In the genomic region with DNA sequence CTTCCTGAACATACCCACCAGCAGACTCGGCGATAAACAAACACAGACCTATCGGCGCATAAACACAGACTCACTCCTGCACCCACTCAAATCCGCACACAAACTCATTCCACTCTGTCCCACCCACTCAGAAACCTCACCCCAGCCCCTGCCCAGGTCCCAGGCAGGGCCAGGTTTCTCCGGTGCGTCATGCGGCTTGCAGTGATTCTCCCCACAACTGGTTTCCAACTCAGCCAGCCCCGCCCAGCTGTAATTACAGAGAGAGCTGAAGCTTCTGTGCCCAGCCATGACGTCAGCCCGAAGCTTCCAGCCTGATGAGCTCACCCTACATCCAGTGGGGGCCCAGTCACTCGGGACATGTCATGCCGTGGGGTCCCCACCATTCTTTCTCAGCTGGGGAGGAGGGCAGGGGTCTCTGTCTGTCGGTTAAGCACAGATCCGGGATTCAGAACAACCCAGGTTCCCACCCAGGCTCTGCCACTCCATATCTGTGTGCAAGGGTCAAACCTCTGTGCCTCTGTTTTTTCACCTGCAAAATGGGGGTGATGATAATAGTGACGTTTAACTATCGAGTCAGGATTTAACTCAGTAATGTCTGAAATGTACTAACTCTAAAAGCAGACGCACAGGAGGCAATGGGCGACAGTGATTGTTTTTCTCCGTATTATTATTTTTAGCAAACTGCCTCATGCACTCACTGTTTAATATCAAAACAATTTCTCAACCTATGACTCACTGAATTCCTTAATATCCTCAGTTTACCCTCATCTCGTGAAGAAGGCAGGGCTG, we compare ENCODE assay signal across 8 cellular contexts. TPM values are rescaled to one million over a fixed set of nuclear protein-coding genes. Genes with fewer than 3 reads are reported as not detected.
DNase-seq lines count a peak whose midpoint lies in the region; ATAC-seq and TF ChIP-seq lines count a peak whose summit lies in the region.

No MANE protein-coding gene starts in this region.

- H3K27me3 ChIP-seq in Caco-2 (replicated peaks; ENCODE audit: control insufficient read depth, insufficient read depth, low read length), result no peaks in the 10 kb centered on the region
- peaks cover 0 to 10% of the 10 kb centered on the region in 2 donors for H3K27me3 ChIP-seq in left lung
- no peaks in the 10 kb centered on the region for H3K27me3 ChIP-seq in tibial nerve

- H3K4me1 ChIP-seq in Caco-2, result peaks cover 54% of the 10 kb centered on the region
- H3K4me1 ChIP-seq in left lung, result peaks cover 5 to 15% of the 10 kb centered on the region in 2 donors
- H3K4me1 ChIP-seq in tibial nerve, result peaks cover 0 to 18% (median 0%) of the 10 kb centered on the region in 4 donors

- peak overlapping the region in 1 of 2 donors; percentile 33 for H3K27ac ChIP-seq in left lung
- peak overlapping the region in 2 of 4 donors; percentile 19 to 66 for H3K27ac ChIP-seq in tibial nerve

- H3K27me3 Mint-ChIP-seq in Caco-2 (ENCODE audit: insufficient read depth, unreplicated experiment), result no peaks in the 10 kb centered on the region
- peaks cover 8 to 39% (median 24%) of the 10 kb centered on the region in 5 donors for H3K27me3 Mint-ChIP-seq in naive thymus-derived CD8-positive, alpha-beta T cell

- peak; percentile 41 to 74 for DNase-seq in Caco-2
- DNase-seq in NCI-H2029 (lab: John Stamatoyannopoulos, UW), result peak; percentile 56
- peak; percentile 91 to 95 for DNase-seq in cardiac fibroblast (ENCODE audit: low read depth in 2 of 2)
- DNase-seq in left lung, result peak; percentile 85 to 90
- peak; percentile 72 to 82 for DNase-seq in tibial nerve (ENCODE audit: low spot score in 2 of 2)
- DNase-seq in activated CD4-positive, CD25-positive, alpha-beta regulatory T cell treated with anti-CD3 and anti-CD28 coated beads, Interleukin-2, amount 50 U/mL, for 72 hours, result no peak
- DNase-seq in naive thymus-derived CD8-positive, alpha-beta T cell, result no peak

- peaks cover 8% of the 10 kb centered on the region for H3K36me3 Mint-ChIP-seq in Caco-2 (ENCODE audit: insufficient read depth, unreplicated experiment)
- peaks cover 0 to 3% (median 0%) of the 10 kb centered on the region in 3 donors for H3K36me3 Mint-ChIP-seq in naive thymus-derived CD8-positive, alpha-beta T cell

- H3K9me3 ChIP-seq in Caco-2, result no peaks in the 10 kb centered on the region
- H3K9me3 ChIP-seq in left lung, result no peaks in the 10 kb centered on the region
- H3K9me3 ChIP-seq in tibial nerve, result no peaks in the 10 kb centered on the region

- H3K4me1 Mint-ChIP-seq in Caco-2 (ENCODE audit: low read depth, unreplicated experiment), result peaks cover 41% of the 10 kb centered on the region
- H3K4me1 Mint-ChIP-seq in naive thymus-derived CD8-positive, alpha-beta T cell, result no peaks in the 10 kb centered on the region

- CTCF ChIA-PET in Caco-2 (lab: Charles Lee), result no interaction called here

- H3K9me3 Mint-ChIP-seq in Caco-2 (ENCODE audit: unreplicated experiment), result no peaks in the 10 kb centered on the region
- H3K9me3 Mint-ChIP-seq in naive thymus-derived CD8-positive, alpha-beta T cell, result peaks cover 0 to 7% (median 0%) of the 10 kb centered on the region in 9 donors

- no peak for TF ChIP-seq EP300 in tibial nerve (IDR thresholded peaks at IDR 0.05)

- H3K4me3 Mint-ChIP-seq in Caco-2 (ENCODE audit: unreplicated experiment), result peak overlapping the region; percentile 46
- H3K4me3 Mint-ChIP-seq in naive thymus-derived CD8-positive, alpha-beta T cell, result no peak overlapping the region

- intact Hi-C loops in Caco-2 (cut with micrococcal nuclease; ENCODE audit: unreplicated experiment), result loop anchor here (5.0 to 10.0 kb wide), 2 partner anchors 58 to 59 kb away; no protein-coding TSS in a partner anchor
- intact Hi-C loops in left lung (cut with DNase I), result no loop called here

- H3K36me3 ChIP-seq in Caco-2 (ENCODE audit: control insufficient read depth, insufficient read depth, low read length) (no peaks in the 10 kb centered on the region), left lung (no peaks in the 10 kb centered on the region), tibial nerve (no peaks in the 10 kb centered on the region)

- WGBS in tibial nerve, 2 donors, result 31 to 32% methylated on average over 16 to 21 of the region's 21 CpGs

- no peak for TF ChIP-seq CTCF in Caco-2 (IDR thresholded peaks at IDR 0.05; ENCODE audit: insufficient read depth in 1 of 2, low read depth in 1 of 2, low read length in 1 of 2, severe bottlenecking in 1 of 2, unreplicated experiment in 1 of 2)
- TF ChIP-seq CTCF in cardiac fibroblast (IDR thresholded peaks at IDR 0.05; ENCODE audit: low read depth, low read length), result no peak
- TF ChIP-seq CTCF in left lung (IDR thresholded peaks at IDR 0.05), result no peak
- no peak for TF ChIP-seq CTCF in tibial nerve (IDR thresholded peaks at IDR 0.05)

- H3K4me3 ChIP-seq in Caco-2 (ENCODE audit: low read depth, low read length) (no peak overlapping the region), cardiac fibroblast (replicated peaks in 1 of 2; ENCODE audit: low read depth in 2 of 2, low read length in 2 of 2) (peak overlapping the region; percentile 28 to 49), left lung (peak overlapping the region in 1 of 2 donors; percentile 3), tibial nerve (peak overlapping the region in 2 of 4 donors; percentile 18 to 27)

- BruUV-seq in Caco-2 (replicated peaks; lab: Mats Ljungman, UMichigan), result no TSS peak

- peak in 1 of 2 donors; percentile 11 for TF ChIP-seq POLR2A in tibial nerve (IDR thresholded peaks at IDR 0.05)

- ATAC-seq in left lung (peak; percentile 47), HG03039 (IDR thresholded peaks at IDR 0.05; ENCODE audit: unreplicated experiment) (no peak)
- no peak for ATAC-seq in naive thymus-derived CD8-positive, alpha-beta T cell

- H3K27ac Mint-ChIP-seq in Caco-2 (ENCODE audit: unreplicated experiment), result no peak overlapping the region
- no peak overlapping the region for H3K27ac Mint-ChIP-seq in naive thymus-derived CD8-positive, alpha-beta T cell

- POLR2A ChIA-PET in Caco-2 (lab: Charles Lee), result no interaction called here
- POLR2A ChIA-PET in naive thymus-derived CD8-positive, alpha-beta T cell (lab: Charles Lee), result no interaction called here

RNA-seq across cellular contexts. Expression of a gene that starts 2.3 kb away (rescaled TPM):
- total RNA-seq in Caco-2 (2022) (15.3 and 17.1 TPM in 2 replicates), left lung (10 to 100 TPM; 64.1 to 68.6 TPM), tibial nerve (10 to 100 TPM; 13.1 to 23.9 (median 19.8) TPM)
- total RNA-seq in naive thymus-derived CD8-positive, alpha-beta T cell, result not detected
- not detected for polyA plus RNA-seq in naive thymus-derived CD8-positive, alpha-beta T cell

Comparison
In these comparisons a context has a peak if more than half of its experiments do, and no peak if none do; other contexts are left out.
1. DNase-seq: peak in Caco-2 (2 of 2), NCI-H2029 (single experiment), cardiac fibroblast (2 of 2), left lung (2 of 2) and tibial nerve (2 of 2); none in activated CD4-positive, CD25-positive, alpha-beta regulatory T cell treated with anti-CD3 and anti-CD28 coated beads, Interleukin-2, amount 50 U/mL, for 72 hours (single experiment) and naive thymus-derived CD8-positive, alpha-beta T cell (0 of 10).
2. RNA of a gene that starts 2.3 kb away (total RNA-seq): 64.1 to 68.6 TPM in left lung, 13.1 to 23.9 TPM in tibial nerve and 15.3 to 17.1 TPM in Caco-2; not detected in naive thymus-derived CD8-positive, alpha-beta T cell; every median in the first group is over 10 times any median in the second.